Comparison of ENCODE assay signal across 1 cellular context in genomic region chr13:50460366-50460765, GRCh38.
A peak's percentile ranks its signal among the peaks of the same experiment; 100 is the strongest.
TF ChIP-seq lines count a peak whose summit lies in the region.

No MANE protein-coding gene starts in this region.

TF ChIP-seq in K562, 482 proteins besides CTCF, POLR2A, EP300 and RAD21 (continued from another document and continues in another):
- no peak for TF ChIP-seq ATF3 (IDR thresholded peaks at IDR 0.05)
- no peak for TF ChIP-seq ATF3 (CRISPR knock-in tag; conservative IDR thresholded peaks at IDR 0.05)
- no peak for TF ChIP-seq DIDO1 (tag; IDR thresholded peaks at IDR 0.05; ENCODE audit: low read depth)
- TF ChIP-seq ESRRA (IDR thresholded peaks at IDR 0.05; ENCODE audit: borderline replicate concordance, low read depth): no peak
- no peak for TF ChIP-seq ZBTB49 (CRISPR knock-in tag; IDR thresholded peaks at IDR 0.05; ENCODE audit: borderline replicate concordance)
- no peak for TF ChIP-seq MIER1 (IDR thresholded peaks at IDR 0.05; ENCODE audit: low read depth)
- TF ChIP-seq SRSF3 (IDR thresholded peaks at IDR 0.05; ENCODE audit: insufficient read depth, low read length): no peak
- no peak for TF ChIP-seq POU5F1 (IDR thresholded peaks at IDR 0.05; ENCODE audit: borderline replicate concordance, low read depth, low read length, partially characterized antibody)
- no peak for TF ChIP-seq SLC30A9 (CRISPR knock-in tag; IDR thresholded peaks at IDR 0.05)
- no peak for TF ChIP-seq MTA2 (IDR thresholded peaks at IDR 0.05; ENCODE audit: low read depth)
- TF ChIP-seq E2F5 (CRISPR knock-in tag; IDR thresholded peaks at IDR 0.05): no peak
- TF ChIP-seq ATF4 (CRISPR knock-in tag; IDR thresholded peaks at IDR 0.05): no peak
- TF ChIP-seq TRIM24 (IDR thresholded peaks at IDR 0.05): 0 out of 4 replicates have a peak, but pooled peaks of 1 of the 2 experiments have one; percentile 10
- TF ChIP-seq BCL6 (CRISPR knock-in tag; IDR thresholded peaks at IDR 0.05): no peak
- TF ChIP-seq RBM25 (IDR thresholded peaks at IDR 0.05; ENCODE audit: low read depth, low read length, severe bottlenecking): no peak
- no peak for TF ChIP-seq HDAC6 (IDR thresholded peaks at IDR 0.05; ENCODE audit: low read depth, low read length)
- peak; percentile 29; the same call in 1 of the 2 replicates for TF ChIP-seq JUND (IDR thresholded peaks at IDR 0.05; ENCODE audit: borderline replicate concordance, low read depth, low read length)
- no peak; the same call in 2 of the 3 replicates for TF ChIP-seq JUND (tag; IDR thresholded peaks at IDR 0.05; ENCODE audit: borderline replicate concordance, low read depth, low read length)
- no peak for TF ChIP-seq NFE2L1 (tag; IDR thresholded peaks at IDR 0.05; ENCODE audit: borderline replicate concordance, low read depth)
- no peak for TF ChIP-seq HDGF (IDR thresholded peaks at IDR 0.05)
- TF ChIP-seq ZNF639 (CRISPR knock-in tag; conservative IDR thresholded peaks at IDR 0.05 in 1 of 2, IDR thresholded peaks at IDR 0.05 in 1 of 2): no peak
- no peak for TF ChIP-seq E2F8 (IDR thresholded peaks at IDR 0.05; ENCODE audit: low read depth, partially characterized antibody)
- peak; percentile 75; the same call in 1 of the 2 replicates for TF ChIP-seq DPF2 (IDR thresholded peaks at IDR 0.05)
- TF ChIP-seq ETS1 (conservative IDR thresholded peaks at IDR 0.05; ENCODE audit: control insufficient read depth, low read depth, low read length): no peak
- no peak for TF ChIP-seq KLF13 (tag; IDR thresholded peaks at IDR 0.05; ENCODE audit: borderline replicate concordance, low read depth)
- no peak for TF ChIP-seq ZNF133 (CRISPR knock-in tag; IDR thresholded peaks at IDR 0.05)
- no peak for TF ChIP-seq PATZ1 (CRISPR knock-in tag; IDR thresholded peaks at IDR 0.05; ENCODE audit: borderline replicate concordance)
- TF ChIP-seq MAFG (tag; conservative IDR thresholded peaks at IDR 0.05): no peak
- no peak for TF ChIP-seq TOE1 (IDR thresholded peaks at IDR 0.05; ENCODE audit: borderline replicate concordance)
- no peak for TF ChIP-seq TOE1 (CRISPR knock-in tag; IDR thresholded peaks at IDR 0.05; ENCODE audit: borderline replicate concordance, low read depth)
- no peak for TF ChIP-seq RBM22 (IDR thresholded peaks at IDR 0.05; ENCODE audit: low read depth, low read length, poor library complexity, severe bottlenecking)
- no peak for TF ChIP-seq HNRNPK (IDR thresholded peaks at IDR 0.05; ENCODE audit: low read depth, low read length, poor library complexity, severe bottlenecking)
- no peak for TF ChIP-seq CBX8 (IDR thresholded peaks at IDR 0.05; ENCODE audit: borderline replicate concordance, extremely low read depth, low read depth, low read length, poor library complexity, severe bottlenecking)
- no peak for TF ChIP-seq ZBTB26 (CRISPR knock-in tag; IDR thresholded peaks at IDR 0.05)
- no peak for TF ChIP-seq ZNF592 (IDR thresholded peaks at IDR 0.05)
- no peak for TF ChIP-seq ZNF778 (CRISPR knock-in tag; IDR thresholded peaks at IDR 0.05)
- no peak for TF ChIP-seq KLF16 (IDR thresholded peaks at IDR 0.05)
- no peak for TF ChIP-seq ZNF436 (CRISPR knock-in tag; IDR thresholded peaks at IDR 0.05)
- no peak for TF ChIP-seq SNIP1 (IDR thresholded peaks at IDR 0.05; ENCODE audit: low read depth)
- TF ChIP-seq RBM34 (IDR thresholded peaks at IDR 0.05; ENCODE audit: borderline replicate concordance, insufficient read depth, low read length): no peak
- no peak for TF ChIP-seq MYC (IDR thresholded peaks at IDR 0.05; ENCODE audit: low read depth, low read length)
- no peak for TF ChIP-seq MYC (CRISPR knock-in tag; IDR thresholded peaks at IDR 0.05; ENCODE audit: borderline replicate concordance, low read depth)
- no peak for TF ChIP-seq ZNF445 (CRISPR knock-in tag; IDR thresholded peaks at IDR 0.05; ENCODE audit: low read depth)
- TF ChIP-seq PYGO2 (tag; IDR thresholded peaks at IDR 0.05): no peak
